Comparison of ENCODE assay signal across 18 cellular contexts in the genomic region with DNA sequence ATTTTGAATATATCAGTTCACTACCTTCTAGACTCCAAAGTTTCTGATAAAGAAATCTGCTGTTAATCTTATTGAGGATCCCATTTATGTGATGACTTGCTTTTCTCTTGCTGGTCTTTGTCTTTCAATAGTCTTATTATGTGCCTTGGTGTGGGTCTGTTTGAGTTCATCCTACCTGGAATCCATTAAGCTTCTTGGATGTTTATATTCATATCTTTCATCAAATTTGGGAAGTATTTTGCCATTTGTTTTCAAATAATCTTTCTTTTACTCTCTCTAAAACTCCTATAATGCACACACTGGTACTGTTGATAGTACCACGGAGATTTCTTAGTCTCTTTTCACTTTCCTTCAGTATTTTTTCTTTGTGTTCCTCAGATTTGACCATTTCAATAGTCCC.
"Had no signal": no experiment of that assay in that cellular context is flagged by ENCODE, and none has a peak within 500 bp of the region (broad histone marks: within the 10 kb centered on the region; RNA-seq: fewer than 3 reads in every experiment).

No MANE protein-coding gene starts in this region.

- H3K9me3 ChIP-seq: neutrophil, ovary, pancreas, prostate gland, right lobe of liver had no signal

- H3K4me1 ChIP-seq: pancreas, parathyroid adenoma, prostate gland, psoas muscle, right atrium auricular region, right lobe of liver, sigmoid colon, spleen had no signal

- ATAC-seq: naive thymus-derived CD8-positive, alpha-beta T cell; natural killer cell; natural killer cell treated with Interleukin-12 subunit alpha and Interleukin-12 subunit beta and Interleukin-15 and Interleukin-18, amount 100 ng/mL, for 72 hours; pancreas; psoas muscle; right cardiac atrium; right lobe of liver; sciatic nerve had no signal

- H3K36me3 ChIP-seq: neural progenitor cell, neutrophil, ovary, pancreas, prostate gland, right atrium auricular region, right lobe of liver, sigmoid colon, spleen had no signal

- H3K4me3 ChIP-seq: neural progenitor cell, ovary, pancreas, prostate gland, psoas muscle, right atrium auricular region, right lobe of liver, sigmoid colon, skin epidermis, smooth muscle cell, spleen had no signal

- H3K27ac ChIP-seq: neural progenitor cell, neutrophil, ovary, pancreas, parathyroid adenoma, prostate gland, psoas muscle, right atrium auricular region, right lobe of liver, sigmoid colon, skin epidermis, spleen had no signal
